ENCODE assay signal across 32 cellular contexts in genomic region chr10:72943498-72944234, GRCh38. TPM values are rescaled to one million over a fixed set of nuclear protein-coding genes. Genes with fewer than 3 reads are reported as not detected.
"Had no signal": no experiment of that assay in that cellular context is flagged by ENCODE, and none has a peak within 500 bp of the region (broad histone marks: within the 10 kb centered on the region; RNA-seq: fewer than 3 reads in every experiment).

No MANE protein-coding gene starts in this region.

- H3K9me3 ChIP-seq: esophagus muscularis mucosa, gastrocnemius medialis, heart right ventricle had no signal

- H3K27me3 ChIP-seq: brain microvascular endothelial cell, dorsolateral prefrontal cortex, gastrocnemius medialis, heart right ventricle, hepatocyte had no signal

- H3K4me3 ChIP-seq: coronary artery, dorsolateral prefrontal cortex, esophagus muscularis mucosa, gastrocnemius medialis, heart right ventricle, hepatocyte had no signal

- H3K4me1 ChIP-seq: esophagus muscularis mucosa, foreskin keratinocyte had no signal

- ATAC-seq: activated CD4-positive, alpha-beta T cell treated with anti-CD3 and anti-CD28 coated beads for 36 hours; activated CD8-positive, alpha-beta T cell treated with anti-CD3 and anti-CD28 coated beads for 36 hours; activated T-cell treated with anti-CD3 and anti-CD28 coated beads, Interleukin-2, amount 50 U/mL, for 4 hours; activated T-helper 17 cell treated with anti-CD3 and anti-CD28 coated beads, Interleukin-2, amount 50 U/mL, for 72 hours; foreskin keratinocyte; gastrocnemius medialis; heart right ventricle had no signal

- DNase-seq: activated CD4-positive, alpha-beta T cell treated with anti-CD3 and anti-CD28 coated beads for 36 hours; activated CD4-positive, alpha-beta T cell treated with anti-CD3 and anti-CD28 coated beads, Interleukin-2, amount 10 ng/mL, durations not matched to agents 24 days and 14 days; activated CD4-positive, CD25-positive, alpha-beta regulatory T cell; activated CD4-positive, CD25-positive, alpha-beta regulatory T cell treated with anti-CD3 and anti-CD28 coated beads, Interleukin-2, amount 50 U/mL, for 72 hours; activated CD8-positive, alpha-beta memory T cell treated with anti-CD3 and anti-CD28 coated beads for 24 hours; activated CD8-positive, alpha-beta T cell treated with anti-CD3 and anti-CD28 coated beads for 36 hours; activated effector memory CD4-positive, alpha-beta T cell treated with Interleukin-2 at 50 U/mL for 16 hours; activated gamma-delta T cell treated with Interleukin-2 at 50 U/mL for 16 hours; activated naive CD4-positive, alpha-beta T cell treated with anti-CD3 and anti-CD28 coated beads, Interleukin-2, amount 50 U/mL, for 16 hours; activated naive CD4-positive, alpha-beta T cell treated with Interleukin-2 at 50 U/mL for 16 hours; activated T-cell treated with anti-CD3 and anti-CD28 coated beads, Interleukin-2, amount 50 U/mL, for 4 hours; amniotic stem cell; anterior cingulate cortex; brain microvascular endothelial cell; dorsolateral prefrontal cortex; effector memory CD4-positive, alpha-beta T cell; endodermal cell; erythroblast; foreskin keratinocyte; gastrocnemius medialis; heart right ventricle; T-helper 2 cell had no signal

- FAIRE-seq: astrocyte, bronchial epithelial cell had no signal

- H3K36me3 ChIP-seq: brain microvascular endothelial cell, esophagus muscularis mucosa, gastrocnemius medialis, heart right ventricle had no signal

- H3K27ac ChIP-seq: brain microvascular endothelial cell, coronary artery, dorsolateral prefrontal cortex, esophagus muscularis mucosa, foreskin keratinocyte, gastrocnemius medialis, heart right ventricle, hepatocyte had no signal

- H2AFZ ChIP-seq: hepatocyte had no signal

- H3K4me2 ChIP-seq: hepatocyte had no signal

RNA-seq across cellular contexts. Expression of gene PLA2G12B, which starts 10.9 kb away (rescaled TPM):
- total RNA-seq: activated CD4-positive, alpha-beta T cell treated with anti-CD3 and anti-CD28 coated beads for 36 hours; activated CD4-positive, alpha-beta T cell treated with anti-CD3 and anti-CD28 coated beads, Interleukin-2, amount 10 ng/mL, durations not matched to agents 24 days and 14 days; activated CD8-positive, alpha-beta T cell treated with anti-CD3 and anti-CD28 coated beads for 36 hours; activated T-cell treated with anti-CD3 and anti-CD28 coated beads, Interleukin-2, amount 50 U/mL, for 4 hours; activated T-helper 17 cell treated with anti-CD3 and anti-CD28 coated beads, Interleukin-2, amount 50 U/mL, for 72 hours; astrocyte; bronchial epithelial cell; cardiac septum; cerebellum; esophagus muscularis mucosa; foreskin keratinocyte; gastrocnemius medialis; glomerular endothelial cell had no signal
- polyA plus RNA-seq: adipose tissue, foreskin keratinocyte had no signal

RNA-seq across cellular contexts. Expression of gene OIT3, which starts 50.1 kb away (rescaled TPM):
- total RNA-seq: activated CD4-positive, alpha-beta T cell treated with anti-CD3 and anti-CD28 coated beads for 36 hours; activated CD4-positive, alpha-beta T cell treated with anti-CD3 and anti-CD28 coated beads, Interleukin-2, amount 10 ng/mL, durations not matched to agents 24 days and 14 days; activated CD8-positive, alpha-beta T cell treated with anti-CD3 and anti-CD28 coated beads for 36 hours; activated T-cell treated with anti-CD3 and anti-CD28 coated beads, Interleukin-2, amount 50 U/mL, for 4 hours; activated T-helper 17 cell treated with anti-CD3 and anti-CD28 coated beads, Interleukin-2, amount 50 U/mL, for 72 hours; bronchial epithelial cell; esophagus muscularis mucosa; foreskin keratinocyte; glomerular endothelial cell; hepatocyte had no signal
- polyA plus RNA-seq: adipose tissue, foreskin keratinocyte had no signal
